In the genomic region with DNA sequence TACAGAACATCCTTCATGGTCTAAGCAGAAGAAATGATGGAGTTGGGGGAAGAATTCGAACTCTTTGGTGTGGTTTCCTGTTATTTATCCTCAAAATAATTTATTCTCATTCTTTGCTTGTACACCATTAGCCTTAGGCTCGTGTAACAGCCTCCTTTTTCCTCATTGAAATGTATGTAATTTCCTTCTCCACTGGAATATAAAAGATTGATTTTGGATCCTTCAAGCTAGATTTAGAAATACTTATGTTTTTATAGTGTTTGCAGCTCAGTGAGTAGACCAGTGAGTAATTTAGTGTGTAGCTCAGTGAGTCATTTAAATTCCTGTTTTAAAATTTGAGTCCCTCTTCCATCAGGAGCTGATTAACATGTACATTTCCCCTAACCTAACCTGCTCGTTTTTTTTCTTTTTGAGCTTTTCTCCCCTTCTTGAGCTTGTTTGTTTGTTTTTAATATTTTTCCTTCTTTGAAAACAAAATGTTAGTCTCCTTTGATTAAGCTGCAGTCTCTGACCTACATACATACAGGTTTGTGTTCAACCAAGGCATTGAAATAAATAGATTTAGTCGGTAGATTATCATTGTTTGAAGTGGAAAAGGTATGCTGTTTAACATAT, we compare ENCODE assay signal across 8 cellular contexts. TPM values are rescaled to one million over a fixed set of nuclear protein-coding genes. Genes with fewer than 3 reads are reported as not detected.
DNase-seq lines count a peak whose midpoint lies in the region; TF ChIP-seq lines count a peak whose summit lies in the region.

No MANE protein-coding gene starts in this region.

- H3K4me1 ChIP-seq in ACC112 (ENCODE audit: control insufficient read depth, insufficient read depth, low read length, unreplicated experiment): peaks cover 66% of the 10 kb centered on the region
- H3K4me1 ChIP-seq in HAP-1: peaks cover 36% of the 10 kb centered on the region
- H3K4me1 ChIP-seq in BE2C: peaks cover 30% of the 10 kb centered on the region

- H3K36me3 ChIP-seq in ACC112 (ENCODE audit: insufficient read depth, low read length) (no peaks in the 10 kb centered on the region), HAP-1 (replicated peaks) (no peaks in the 10 kb centered on the region), BE2C (peaks cover 2% of the 10 kb centered on the region; the same call in 1 of the 2 replicates)

- peak overlapping the region; percentile 76 for H3K27ac Mint-ChIP-seq in HFFc6

- DNase-seq in HFFc6 (peak; percentile 57), amniotic epithelial cell (ENCODE audit: low read depth) (peak; percentile 58), kidney glomerular epithelial cell (lab: John Stamatoyannopoulos, UW) (peak; percentile 69), germinal center (ENCODE audit: low spot score) (no peak), HAP-1 (ENCODE audit: low spot score in 2 of 2) (no peak), BE2C (no peak), GM10266 (ENCODE audit: extremely low spot score) (no peak)

- H3K27ac ChIP-seq in ACC112 (ENCODE audit: low read depth, low read length): peak overlapping the region; percentile 77

- H3K4me3 Mint-ChIP-seq in HFFc6: peak overlapping the region; percentile 82

- H3K9me3 Mint-ChIP-seq in HFFc6: no peaks in the 10 kb centered on the region

- no peaks in the 10 kb centered on the region for H3K27me3 Mint-ChIP-seq in HFFc6 (ENCODE audit: insufficient read depth)

- H3K4me3 ChIP-seq in ACC112 (ENCODE audit: low read depth, low read length) (peak overlapping the region; percentile 50), HAP-1 (no peak overlapping the region), BE2C (ENCODE audit: low read depth, low read length) (no peak overlapping the region)

- H3K27me3 ChIP-seq in ACC112 (ENCODE audit: insufficient read depth, low read length) (no peaks in the 10 kb centered on the region), HAP-1 (ENCODE audit: low read depth) (no peaks in the 10 kb centered on the region), BE2C (no peaks in the 10 kb centered on the region)

- in situ Hi-C loops in HAP-1 (cut with MboI; ENCODE audit: low sequenced_read_pairs): no loop called here

- H3K4me1 Mint-ChIP-seq in HFFc6 (ENCODE audit: low read depth): peaks cover 82% of the 10 kb centered on the region

- TF ChIP-seq CTCF in HFFc6 (IDR thresholded peaks at IDR 0.05) (no peak), BE2C (IDR thresholded peaks at IDR 0.05; ENCODE audit: low read depth, low read length) (no peak), GM10266 (IDR thresholded peaks at IDR 0.05; ENCODE audit: control insufficient read depth, insufficient read depth, low read depth, missing control alignments) (no peak)

- H3K36me3 Mint-ChIP-seq in HFFc6 (ENCODE audit: low read depth): no peaks in the 10 kb centered on the region

- H3K9me3 ChIP-seq in HAP-1: no peaks in the 10 kb centered on the region
- H3K9me3 ChIP-seq in BE2C: no peaks in the 10 kb centered on the region

- peaks cover 93% of the 10 kb centered on the region for H3K79me2 ChIP-seq in ACC112 (ENCODE audit: control insufficient read depth, insufficient read depth, low read length, unreplicated experiment)

- no peak overlapping the region for H2AFZ ChIP-seq in ACC112 (ENCODE audit: low read length, unreplicated experiment)

RNA-seq across cellular contexts. Expression of a gene that starts 5.6 kb away (rescaled TPM):
- 10 to 100 TPM; 16.8 to 26.2 (median 23.1) TPM for total RNA-seq in HFFc6 (2021; fragmentation: NEBNext Ultra II Directional; extraction: Animal tissue kit (Norgen Biotek cat#: 25700))
- 19.5 TPM for polyA plus RNA-seq in BE2C (2012; ENCODE audit: insufficient read depth, insufficient read length, low read depth)

Comparison
In these comparisons a context has a peak if more than half of its experiments do, and no peak if none do; other contexts are left out.
1. DNase-seq: peak in HFFc6 (single experiment), amniotic epithelial cell (single experiment) and kidney glomerular epithelial cell (single experiment); none in germinal center (single experiment), HAP-1 (0 of 2), BE2C (single experiment) and GM10266 (single experiment).